Comparison of ENCODE assay signal across 32 cellular contexts in the genomic region with DNA sequence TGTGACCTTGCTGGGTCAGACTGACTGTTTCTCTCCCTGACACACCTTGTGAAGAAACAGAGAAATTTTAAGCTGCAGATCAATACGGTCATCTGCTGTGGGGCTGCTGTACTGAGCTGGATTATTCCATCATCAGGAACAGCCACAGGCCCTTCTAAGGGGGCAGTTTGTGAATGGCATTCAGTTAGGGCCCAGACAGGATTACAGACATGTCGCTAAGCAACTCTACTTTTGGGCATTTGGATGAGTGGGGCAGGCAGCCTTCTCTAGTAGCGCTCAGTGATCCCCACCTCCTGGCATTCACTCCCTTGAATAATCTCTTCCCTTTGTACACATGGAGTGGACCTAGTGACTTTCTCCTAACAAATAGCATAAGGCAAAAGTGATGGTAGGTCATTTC.
"Had no signal": no experiment of that assay in that cellular context is flagged by ENCODE, and none has a peak within 500 bp of the region (broad histone marks: within the 10 kb centered on the region; RNA-seq: fewer than 3 reads in every experiment).

No MANE protein-coding gene starts in this region.

- ATAC-seq: activated naive CD4-positive, alpha-beta T cell treated with anti-CD3 and anti-CD28 coated beads, Interleukin-2, amount 50 U/mL, for 72 hours; activated naive CD8-positive, alpha-beta T cell treated with anti-CD3 and anti-CD28 coated beads, Interleukin-2, amount 50 U/mL, for 24 hours; activated T-cell treated with anti-CD3 and anti-CD28 coated beads, Interleukin-2, amount 50 U/mL, for 4 hours; activated T-cell treated with anti-CD3 and anti-CD28 coated beads, Interleukin-2, amount 50 U/mL, for 72 hours; activated T-helper 17 cell treated with anti-CD3 and anti-CD28 coated beads, Interleukin-2, amount 50 U/mL, for 72 hours; body of pancreas had no signal

- H3K27ac ChIP-seq: adrenal gland, ascending aorta, body of pancreas, brain microvascular endothelial cell, breast epithelium, cardiac muscle cell had no signal

- H3K36me3 ChIP-seq: adrenal gland, ascending aorta, brain microvascular endothelial cell, breast epithelium, cardiac muscle cell had no signal

- H3K4me1 ChIP-seq: adrenal gland, ascending aorta, body of pancreas, breast epithelium had no signal

- DNase-seq: activated effector memory CD4-positive, alpha-beta T cell treated with anti-CD3 and anti-CD28 coated beads, Interleukin-2, amount 50 U/mL, for 16 hours; activated effector memory CD4-positive, alpha-beta T cell treated with Interleukin-2 at 50 U/mL for 16 hours; activated gamma-delta T cell; activated gamma-delta T cell treated with Interleukin-2 at 50 U/mL for 16 hours; activated naive CD4-positive, alpha-beta T cell; activated naive CD4-positive, alpha-beta T cell treated with anti-CD3 and anti-CD28 coated beads for 36 hours; activated naive CD4-positive, alpha-beta T cell treated with anti-CD3 and anti-CD28 coated beads, Interleukin-2, amount 10 ng/mL, durations not matched to agents 7 days and 5 days; activated naive CD4-positive, alpha-beta T cell treated with anti-CD3 and anti-CD28 coated beads, Interleukin-2, amount 50 U/mL, for 16 hours; activated naive CD4-positive, alpha-beta T cell treated with Interleukin-2 at 50 U/mL for 16 hours; activated naive CD8-positive, alpha-beta T cell treated with anti-CD3 and anti-CD28 coated beads for 36 hours; activated naive CD8-positive, alpha-beta T cell treated with anti-CD3 and anti-CD28 coated beads, Interleukin-2, amount 10 ng/mL, durations not matched to agents 7 days and 5 days; activated naive CD8-positive, alpha-beta T cell treated with anti-CD3 and anti-CD28 coated beads, Interleukin-2, amount 50 U/mL, for 24 hours; activated T-cell treated with anti-CD3 and anti-CD28 coated beads, Interleukin-2, amount 50 U/mL, for 1 hour; activated T-cell treated with anti-CD3 and anti-CD28 coated beads, Interleukin-2, amount 50 U/mL, for 24 hours; activated T-cell treated with anti-CD3 and anti-CD28 coated beads, Interleukin-2, amount 50 U/mL, for 4 hours; activated T-cell treated with anti-CD3 and anti-CD28 coated beads, Interleukin-2, amount 50 U/mL, for 48 hours; activated T-cell treated with anti-CD3 and anti-CD28 coated beads, Interleukin-2, amount 50 U/mL, for 72 hours; adrenal gland; amniotic stem cell; amygdala; anterior cingulate cortex; aorta; body of pancreas; brain microvascular endothelial cell; caudate nucleus; central memory CD4-positive, alpha-beta T cell; cerebellar nuclear complex had no signal

- H3K9me3 ChIP-seq: adrenal gland, ascending aorta, body of pancreas, breast epithelium had no signal

- H3K27me3 ChIP-seq: adrenal gland, ascending aorta, body of pancreas, brain microvascular endothelial cell, breast epithelium, cardiac muscle cell had no signal

- H3K4me3 ChIP-seq: adrenal gland, ascending aorta, body of pancreas, breast epithelium, cardiac muscle cell had no signal
